Comparison of ENCODE assay signal across 8 cellular contexts in the genomic region with DNA sequence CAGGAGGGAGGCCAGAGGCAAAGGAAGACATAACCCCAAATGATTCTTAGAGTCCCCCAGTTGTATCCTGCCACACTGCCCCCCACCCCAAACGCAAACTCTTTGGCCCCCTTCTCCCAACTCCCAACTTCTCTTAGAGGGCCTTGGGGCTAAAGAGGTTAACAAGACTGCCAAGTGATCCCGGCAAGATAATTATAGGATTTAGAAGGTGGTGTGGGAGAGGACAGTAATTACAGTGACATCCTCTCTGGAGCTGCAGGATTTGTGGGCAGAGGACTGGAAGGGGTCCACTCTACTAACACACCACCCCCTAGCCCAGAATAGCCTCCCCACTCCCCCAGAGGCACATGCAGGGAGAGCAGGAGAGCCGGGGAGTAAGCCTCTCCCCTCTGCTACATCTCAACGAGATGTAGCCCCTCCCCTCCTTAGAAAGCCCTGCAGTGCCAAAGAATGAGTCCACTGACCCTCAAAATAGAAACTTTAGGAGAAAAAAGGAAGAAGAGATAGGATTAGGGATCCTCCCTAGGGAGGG. TPM values are rescaled to one million over a fixed set of nuclear protein-coding genes. Genes with fewer than 3 reads are reported as not detected.
DNase-seq lines count a peak whose midpoint lies in the region; ATAC-seq, FAIRE-seq and TF ChIP-seq lines count a peak whose summit lies in the region.

No MANE protein-coding gene starts in this region.

- H3K36me3 ChIP-seq in H1 (ENCODE audit: control insufficient read depth in 2 of 4, insufficient read depth in 4 of 4, low read length in 3 of 4) (no peaks in the 10 kb centered on the region), neural progenitor cell (no peaks in the 10 kb centered on the region)

- no peak for TF ChIP-seq EP300 in H1 (IDR thresholded peaks at IDR 0.05; ENCODE audit: borderline replicate concordance in 1 of 2, low read depth in 2 of 2, low read length in 2 of 2)

- FAIRE-seq in H1 (lab: Jason Lieb, UNC), result no peak
- FAIRE-seq in GM12891 (lab: Jason Lieb, UNC), result no peak

- H3K4me3 Mint-ChIP-seq in neural progenitor cell, result peak overlapping the region; percentile 85

- no peak overlapping the region for H3K4ac ChIP-seq in H1 (replicated peaks; ENCODE audit: insufficient read length, low read depth, low read length)

- H3K27ac Mint-ChIP-seq in neural progenitor cell, result peak overlapping the region; percentile 97

- no peaks in the 10 kb centered on the region for H3K27me3 ChIP-seq in H1 (replicated peaks in 1 of 4; ENCODE audit: control insufficient read depth in 3 of 4, extremely low read depth in 1 of 4, insufficient read depth in 3 of 4, low read length in 3 of 4)
- no peaks in the 10 kb centered on the region for H3K27me3 ChIP-seq in neural progenitor cell

- H3K27me3 Mint-ChIP-seq in neural progenitor cell (ENCODE audit: insufficient read depth, low read depth), result peaks cover 5% of the 10 kb centered on the region

- no peak overlapping the region; the same call in 1 of the 2 replicates for H2BK12ac ChIP-seq in H1 (ENCODE audit: low read depth, low read length)

- TF ChIP-seq CTCF in H1 (IDR thresholded peaks at IDR 0.05; ENCODE audit: control extremely low read depth in 1 of 3, insufficient read depth in 1 of 3, low read depth in 1 of 3, low read length in 3 of 3), result no peak
- TF ChIP-seq CTCF in neural progenitor cell (IDR thresholded peaks at IDR 0.05), result no peak

- H3K4me3 ChIP-seq in H1 (ENCODE audit: extremely low read depth in 1 of 4, insufficient read depth in 2 of 4, low read depth in 3 of 4, low read length in 4 of 4) (peak overlapping the region; percentile 45 to 65 (median 56); a peak in 6 of 8 replicates), neural progenitor cell (peak overlapping the region; percentile 67)

- peaks cover 30% of the 10 kb centered on the region for H3K4me1 Mint-ChIP-seq in neural progenitor cell

- H3K79me1 ChIP-seq in H1 (ENCODE audit: low read depth, low read length), result no peaks in the 10 kb centered on the region

- CTCF ChIA-PET in H1 (lab: Charles Lee; ENCODE audit: partially characterized antibody), result interaction anchor here (0.6 to 11.1 kb wide), 57 partner anchors 8 to 1848 kb away, joined by 3 to 229 read pairs (median 6); a partner anchor contains a TSS

- H2BK120ac ChIP-seq in H1 (replicated peaks; ENCODE audit: low read depth, low read length), result no peak overlapping the region

- H3K14ac ChIP-seq in H1 (ENCODE audit: insufficient read length), result no peak overlapping the region

- no peak overlapping the region for H4K91ac ChIP-seq in H1 (replicated peaks; ENCODE audit: insufficient read length, low read length)

- H4K5ac ChIP-seq in H1 (ENCODE audit: insufficient read length, low read depth, low read length), result peak overlapping the region; percentile 25

- no peak overlapping the region for H4K8ac ChIP-seq in H1 (ENCODE audit: extremely low read depth, insufficient read depth, low read length)

- H3K27ac ChIP-seq in H1 (ENCODE audit: low read depth, low read length) (peak overlapping the region; percentile 46; the same call in 1 of the 2 replicates), neural progenitor cell (peak overlapping the region; percentile 85)

- peak overlapping the region; percentile 84 for H2BK5ac ChIP-seq in H1 (ENCODE audit: low read depth, low read length)

- H2AFZ ChIP-seq in H1 (ENCODE audit: low read length), result peak overlapping the region; percentile 88
- peak overlapping the region; percentile 81 for H2AFZ ChIP-seq in neural progenitor cell (replicated peaks)

- H3K9ac ChIP-seq in H1 (replicated peaks in 1 of 4; ENCODE audit: extremely low read depth in 1 of 4, low read depth in 3 of 4, low read length in 3 of 4), result peak overlapping the region in 3 of 4 experiments; percentile 29 to 38 (median 33); a peak in 5 of 7 replicates
- H3K9ac ChIP-seq in neural progenitor cell, result no peak overlapping the region

- 33% methylated on average over 4 of the region's 4 CpGs; no CpG with 5 or more reads in 1 of the 2 experiments for WGBS in H1 (ENCODE audit: extremely low coverage in 1 of 2, insufficient coverage in 1 of 2, insufficient read length in 1 of 2, insufficient replicate concordance in 2 of 2, low coverage in 1 of 2, low lambda C conversion rate in 2 of 2, missing lambda C conversion rate in 1 of 2), 2 experiments

- peaks cover 6% of the 10 kb centered on the region for H3K23me2 ChIP-seq in H1 (ENCODE audit: low read depth, low read length)

- H3K4me2 ChIP-seq in H1 (ENCODE audit: insufficient read depth in 1 of 2, low read depth in 2 of 2, low read length in 2 of 2), result peak overlapping the region; percentile 77 to 86
- H3K4me2 ChIP-seq in neural progenitor cell, result peak overlapping the region; percentile 94

- H3F3A ChIP-seq in neural progenitor cell (ENCODE audit: low read depth), result peaks cover 30% of the 10 kb centered on the region

- 0 out of 2 replicates have a peak overlapping the region, but pooled peaks have one; percentile 65 for H2BK15ac ChIP-seq in H1 (ENCODE audit: low read length)

- H3K4me1 ChIP-seq in H1 (replicated peaks in 1 of 4; ENCODE audit: control insufficient read depth in 3 of 4, insufficient read depth in 4 of 4, low read length in 3 of 4) (peaks cover 2 to 23% (median 10%) of the 10 kb centered on the region in 4 experiments; a peak in 6 of 7 replicates), neural progenitor cell (peaks cover 16% of the 10 kb centered on the region)

- no peak overlapping the region for H3K23ac ChIP-seq in H1 (ENCODE audit: insufficient read length)

- peak; percentile 42 for DNase-seq in NCI-H82 treated with DMSO at 0.1 percent for 48 hours (lab: John Stamatoyannopoulos, UW; ENCODE audit: unreplicated experiment)
- DNase-seq in H1 (ENCODE audit: low read depth in 1 of 2, low spot score in 2 of 2), result no peak
- DNase-seq in neural progenitor cell (ENCODE audit: low spot score), result peak; percentile 74
- no peak for DNase-seq in NCI-H2081 (lab: John Stamatoyannopoulos, UW)
- DNase-seq in NK-92 treated with Interleukin-12 subunit alpha and Interleukin-12 subunit beta, amount 100 ng/mL, for 24 hours (lab: John Stamatoyannopoulos, UW), result no peak
- DNase-seq in GM12891 (ENCODE audit: insufficient read length, low spot score), result no peak

- H2BK20ac ChIP-seq in H1 (ENCODE audit: low read length), result no peak overlapping the region

- no peak for TF ChIP-seq POLR2A in H1 (IDR thresholded peaks at IDR 0.05; ENCODE audit: control extremely low read depth in 1 of 2, low read depth in 2 of 2, low read length in 2 of 2)
- TF ChIP-seq POLR2A in GM12891 (IDR thresholded peaks at IDR 0.05; ENCODE audit: low read depth, low read length), result no peak

- H3K56ac ChIP-seq in H1 (replicated peaks; ENCODE audit: insufficient read length, low read depth, low read length), result peak overlapping the region; percentile 48

- H3K9me3 ChIP-seq in H1 (ENCODE audit: insufficient read depth in 2 of 2, low read depth in 1 of 2, low read length in 1 of 2) (no peaks in the 10 kb centered on the region), neural progenitor cell (ENCODE audit: low read depth) (no peaks in the 10 kb centered on the region)

- H3K36me3 Mint-ChIP-seq in neural progenitor cell, result no peaks in the 10 kb centered on the region

- H4K20me1 ChIP-seq in H1 (replicated peaks in 1 of 2; ENCODE audit: control insufficient read depth in 1 of 2, insufficient read depth in 2 of 2, low read length in 2 of 2) (no peaks in the 10 kb centered on the region), neural progenitor cell (ENCODE audit: low read depth) (no peaks in the 10 kb centered on the region)

- H3K9me3 Mint-ChIP-seq in neural progenitor cell, result no peaks in the 10 kb centered on the region

- no peaks in the 10 kb centered on the region for H3K79me2 ChIP-seq in H1 (ENCODE audit: control insufficient read depth in 1 of 2, insufficient read depth in 2 of 2, low read length in 2 of 2)
- peaks cover 7% of the 10 kb centered on the region for H3K79me2 ChIP-seq in neural progenitor cell (ENCODE audit: low read depth)

- no peak for TF ChIP-seq RAD21 in H1 (IDR thresholded peaks at IDR 0.05 in 1 of 2, conservative IDR thresholded peaks at IDR 0.05 in 1 of 2; ENCODE audit: low read depth in 2 of 2, low read length in 2 of 2)

- POLR2A ChIA-PET in H1 (lab: Charles Lee; ENCODE audit: partially characterized antibody), result interaction anchor here (0.6 to 34.1 kb wide), 21 partner anchors 8 to 341 kb away, joined by 3 to 809 read pairs (median 4); a partner anchor contains a TSS

- H2AK5ac ChIP-seq in H1 (ENCODE audit: low read depth, low read length), result no peak overlapping the region

- ATAC-seq in GM21381 (IDR thresholded peaks at IDR 0.05; ENCODE audit: unreplicated experiment) (peak; percentile 11), HG02678 (IDR thresholded peaks at IDR 0.05; ENCODE audit: unreplicated experiment) (no peak)

- H3K18ac ChIP-seq in H1 (ENCODE audit: extremely low read depth, low read length), result peak overlapping the region; percentile 68

RNA-seq across cellular contexts. Expression of a gene that starts 5.3 kb away (rescaled TPM):
- total RNA-seq in H1 (2021; fragmentation: NEBNext Ultra II Directional; extraction: Animal tissue kit (Norgen Biotek cat#: 25700)), result 15.1 and 18.2 TPM in 2 replicates
- 12.1 and 17.6 TPM in 2 replicates for polyA plus RNA-seq in H1 (2011; rRNA removed)
- polyA plus RNA-seq in H1 (2011; cell fraction: cytosol; rRNA removed), result 12.0 TPM
- 42.6 TPM for polyA plus RNA-seq in H1 (2011; cell fraction: nucleus; rRNA removed)
- 10.2 to 20.2 TPM (median 16.6 TPM) in 4 replicates for polyA plus RNA-seq in H1 (2012, experiment 1 of 2)
- polyA plus RNA-seq in H1 (2012, experiment 2 of 2), result 7.3 TPM
- 8.2 TPM for polyA plus RNA-seq in H1 (2013, experiment 1 of 2)
- polyA plus RNA-seq in H1 (2013, experiment 2 of 2), result 8.0 TPM
- polyA minus RNA-seq in H1 (2011; rRNA and poly(A)+ RNA removed), result 12.7 and 17.0 TPM in 2 replicates
- 10.0 TPM for polyA minus RNA-seq in H1 (2011; cell fraction: cytosol; rRNA and poly(A)+ RNA removed)
- 26.5 TPM for polyA minus RNA-seq in H1 (2011; cell fraction: nucleus; rRNA and poly(A)+ RNA removed)
- total RNA-seq in neural progenitor cell (ENCODE audit: low replicate concordance), result 9.1 and 21.9 TPM in 2 replicates
- polyA plus RNA-seq in GM12891 (2012; ENCODE audit: low read depth, missing spikeins), result 8.0 TPM

RNA-seq across cellular contexts. Expression of a gene that starts 8.8 kb away (rescaled TPM):
- 440 and 460 TPM in 2 replicates for total RNA-seq in H1 (2021; fragmentation: NEBNext Ultra II Directional; extraction: Animal tissue kit (Norgen Biotek cat#: 25700))
- 525 and 526 TPM in 2 replicates for polyA plus RNA-seq in H1 (2011; rRNA removed)
- 544 TPM for polyA plus RNA-seq in H1 (2011; cell fraction: cytosol; rRNA removed)
- 196 TPM for polyA plus RNA-seq in H1 (2011; cell fraction: nucleus; rRNA removed)
- polyA plus RNA-seq in H1 (2012, experiment 1 of 2), result 431 to 625 TPM (median 595 TPM) in 4 replicates
- 1,065 TPM for polyA plus RNA-seq in H1 (2012, experiment 2 of 2)
- polyA plus RNA-seq in H1 (2013, experiment 1 of 2), result 1,099 TPM
- 1,353 TPM for polyA plus RNA-seq in H1 (2013, experiment 2 of 2)
- 146 and 194 TPM in 2 replicates for polyA minus RNA-seq in H1 (2011; rRNA and poly(A)+ RNA removed)
- polyA minus RNA-seq in H1 (2011; cell fraction: cytosol; rRNA and poly(A)+ RNA removed), result 119 TPM
- polyA minus RNA-seq in H1 (2011; cell fraction: nucleus; rRNA and poly(A)+ RNA removed), result 71.1 TPM
- total RNA-seq in neural progenitor cell (ENCODE audit: low replicate concordance), result 257 and 305 TPM in 2 replicates
- polyA plus RNA-seq in GM12891 (2012; ENCODE audit: low read depth, missing spikeins), result 172 TPM

RNA-seq across cellular contexts. Expression of a gene that starts 17.5 kb away (rescaled TPM):
- 4.2 and 4.5 TPM in 2 replicates for total RNA-seq in H1 (2021; fragmentation: NEBNext Ultra II Directional; extraction: Animal tissue kit (Norgen Biotek cat#: 25700))
- 6.0 and 7.1 TPM in 2 replicates for polyA plus RNA-seq in H1 (2011; rRNA removed)
- polyA plus RNA-seq in H1 (2011; cell fraction: cytosol; rRNA removed), result 8.7 TPM
- polyA plus RNA-seq in H1 (2011; cell fraction: nucleus; rRNA removed), result 14.0 TPM
- 5.4 to 9.4 TPM (median 6.1 TPM) in 4 replicates for polyA plus RNA-seq in H1 (2012, experiment 1 of 2)
- 2.8 TPM for polyA plus RNA-seq in H1 (2012, experiment 2 of 2)
- polyA plus RNA-seq in H1 (2013, experiment 1 of 2), result 5.6 TPM
- 4.7 TPM for polyA plus RNA-seq in H1 (2013, experiment 2 of 2)
- polyA minus RNA-seq in H1 (2011; rRNA and poly(A)+ RNA removed), result 6.7 and 7.3 TPM in 2 replicates
- 3.8 TPM for polyA minus RNA-seq in H1 (2011; cell fraction: cytosol; rRNA and poly(A)+ RNA removed)
- polyA minus RNA-seq in H1 (2011; cell fraction: nucleus; rRNA and poly(A)+ RNA removed), result 14.1 TPM
- total RNA-seq in neural progenitor cell (ENCODE audit: low replicate concordance), result 3.0 and 14.6 TPM in 2 replicates
- polyA plus RNA-seq in GM12891 (2012; ENCODE audit: low read depth, missing spikeins), result 7.2 TPM

RNA-seq across cellular contexts. Expression of a gene that starts 21.8 kb away (rescaled TPM):
- total RNA-seq in H1 (2021; fragmentation: NEBNext Ultra II Directional; extraction: Animal tissue kit (Norgen Biotek cat#: 25700)), result 84.3 and 91.1 TPM in 2 replicates
- 149 and 185 TPM in 2 replicates for polyA plus RNA-seq in H1 (2011; rRNA removed)
- 215 TPM for polyA plus RNA-seq in H1 (2011; cell fraction: cytosol; rRNA removed)
- polyA plus RNA-seq in H1 (2011; cell fraction: nucleus; rRNA removed), result 132 TPM
- polyA plus RNA-seq in H1 (2012, experiment 1 of 2), result 124 to 187 TPM (median 163 TPM) in 4 replicates
- polyA plus RNA-seq in H1 (2012, experiment 2 of 2), result 152 TPM
- 87.5 TPM for polyA plus RNA-seq in H1 (2013, experiment 1 of 2)
- 85.4 TPM for polyA plus RNA-seq in H1 (2013, experiment 2 of 2)
- polyA minus RNA-seq in H1 (2011; rRNA and poly(A)+ RNA removed), result 41.3 and 44.1 TPM in 2 replicates
- polyA minus RNA-seq in H1 (2011; cell fraction: cytosol; rRNA and poly(A)+ RNA removed), result 24.3 TPM
- polyA minus RNA-seq in H1 (2011; cell fraction: nucleus; rRNA and poly(A)+ RNA removed), result 27.7 TPM
- total RNA-seq in neural progenitor cell (ENCODE audit: low replicate concordance), result 48.1 and 92.5 TPM in 2 replicates
- 172 TPM for polyA plus RNA-seq in GM12891 (2012; ENCODE audit: low read depth, missing spikeins)

RNA-seq across cellular contexts. Expression of a gene that starts 29.9 kb away (rescaled TPM):
- total RNA-seq in H1 (2021; fragmentation: NEBNext Ultra II Directional; extraction: Animal tissue kit (Norgen Biotek cat#: 25700)), result 76.4 and 86.1 TPM in 2 replicates
- 57.6 and 81.5 TPM in 2 replicates for polyA plus RNA-seq in H1 (2011; rRNA removed)
- polyA plus RNA-seq in H1 (2011; cell fraction: cytosol; rRNA removed), result 83.6 TPM
- 576 TPM for polyA plus RNA-seq in H1 (2011; cell fraction: nucleus; rRNA removed)
- 88.5 to 116 TPM (median 98.2 TPM) in 4 replicates for polyA plus RNA-seq in H1 (2012, experiment 1 of 2)
- 49.5 TPM for polyA plus RNA-seq in H1 (2012, experiment 2 of 2)
- polyA plus RNA-seq in H1 (2013, experiment 1 of 2), result 53.7 TPM
- 44.3 TPM for polyA plus RNA-seq in H1 (2013, experiment 2 of 2)
- polyA minus RNA-seq in H1 (2011; rRNA and poly(A)+ RNA removed), result 39.1 and 41.6 TPM in 2 replicates
- polyA minus RNA-seq in H1 (2011; cell fraction: cytosol; rRNA and poly(A)+ RNA removed), result 30.8 TPM
- 103 TPM for polyA minus RNA-seq in H1 (2011; cell fraction: nucleus; rRNA and poly(A)+ RNA removed)
- total RNA-seq in neural progenitor cell (ENCODE audit: low replicate concordance), result 43.4 and 75.2 TPM in 2 replicates
- polyA plus RNA-seq in GM12891 (2012; ENCODE audit: low read depth, missing spikeins), result 4.3 TPM

Comparison
In these comparisons a context has a peak if more than half of its experiments do, and no peak if none do; other contexts are left out.
1. DNase-seq: peak in NCI-H82 treated with DMSO at 0.1 percent for 48 hours (single experiment) and neural progenitor cell (single experiment); none in H1 (0 of 2), NCI-H2081 (0 of 2), NK-92 treated with Interleukin-12 subunit alpha and Interleukin-12 subunit beta, amount 100 ng/mL, for 24 hours (single experiment) and GM12891 (single experiment).